Comparison of ENCODE assay signal across 10 cellular contexts in the genomic region with DNA sequence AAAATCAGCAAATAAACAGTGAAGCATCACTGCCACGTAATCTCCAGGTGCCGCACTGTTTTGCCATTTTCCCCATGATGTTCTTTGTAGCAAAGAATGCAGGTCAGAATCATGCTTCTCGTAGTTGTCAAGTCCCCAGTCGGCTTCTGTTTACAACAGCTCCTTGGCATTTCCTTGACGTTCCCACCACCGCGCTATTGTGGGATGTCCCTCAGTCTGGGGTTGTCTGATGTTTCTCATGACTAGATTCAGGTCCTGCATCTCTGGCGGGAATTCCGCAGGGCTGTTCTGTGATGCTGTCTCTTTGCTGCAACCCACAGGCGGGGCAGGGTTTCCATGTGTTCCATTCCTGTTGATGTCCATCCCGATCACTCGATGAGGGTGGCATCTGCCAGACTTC.
DNase-seq lines count a peak whose midpoint lies in the region; ATAC-seq, FAIRE-seq and TF ChIP-seq lines count a peak whose summit lies in the region.
"Had no signal": no experiment of that assay in that cellular context is flagged by ENCODE, and none has a peak within 500 bp of the region (broad histone marks: within the 10 kb centered on the region; RNA-seq: fewer than 3 reads in every experiment).

No MANE protein-coding gene starts in this region.

- H3K18ac ChIP-seq in H1 (ENCODE audit: extremely low read depth, low read length): no peak overlapping the region; the same call in 1 of the 2 replicates

- ATAC-seq in GM23338 (no peak), T-helper 17 cell (no peak)

- DNase-seq in GM23338 (ENCODE audit: low spot score): peak; percentile 21
- no peak for DNase-seq in T-helper 17 cell
- no peak for DNase-seq in H1 (ENCODE audit: low read depth in 1 of 2, low spot score in 2 of 2)
- DNase-seq in osteoblast (ENCODE audit: insufficient read length, low spot score, missing footprints): peak; percentile 45
- no peak for DNase-seq in spleen
- no peak for DNase-seq in NCI-H82 (lab: John Stamatoyannopoulos, UW)
- no peak for DNase-seq in kidney glomerular epithelial cell (lab: John Stamatoyannopoulos, UW)
- no peak for DNase-seq in GM19240 (ENCODE audit: insufficient read length, low spot score)
- DNase-seq: H7 had no signal

- H4K91ac ChIP-seq in H1 (replicated peaks; ENCODE audit: insufficient read length, low read length): no peak overlapping the region

- POLR2A ChIA-PET in H1 (lab: Charles Lee; ENCODE audit: partially characterized antibody): no interaction called here

- H3K14ac ChIP-seq in H1 (ENCODE audit: insufficient read length): no peak overlapping the region

- TF ChIP-seq POLR2A in H1 (IDR thresholded peaks at IDR 0.05; ENCODE audit: control extremely low read depth in 1 of 2, low read depth in 2 of 2, low read length in 2 of 2): no peak
- TF ChIP-seq POLR2A in spleen (IDR thresholded peaks at IDR 0.05): no peak

- H3K36me3 ChIP-seq in GM23338 (ENCODE audit: insufficient read depth) (no peaks in the 10 kb centered on the region), H1 (ENCODE audit: control insufficient read depth in 2 of 4, insufficient read depth in 4 of 4, low read length in 3 of 4) (no peaks in the 10 kb centered on the region), osteoblast (ENCODE audit: insufficient read depth, low read length) (no peaks in the 10 kb centered on the region), spleen (no peaks in the 10 kb centered on the region)

- 92% methylated on average over 12 of the region's 12 CpGs; no CpG with 5 or more reads in 1 of the 2 experiments for WGBS in H1 (ENCODE audit: extremely low coverage in 1 of 2, insufficient coverage in 1 of 2, insufficient read length in 1 of 2, insufficient replicate concordance in 2 of 2, low coverage in 1 of 2, low lambda C conversion rate in 2 of 2, missing lambda C conversion rate in 1 of 2), 2 experiments
- 79 to 94% (median 84%) methylated on average over 12 of the region's 12 CpGs for WGBS in spleen, 5 donors

- H3K23me2 ChIP-seq in H1 (ENCODE audit: low read depth, low read length): no peaks in the 10 kb centered on the region

- no peak overlapping the region for H3K27ac Mint-ChIP-seq in GM23338
- H3K27ac Mint-ChIP-seq in T-helper 17 cell: peak overlapping the region; percentile 37

- no peak overlapping the region for H3K23ac ChIP-seq in H1 (ENCODE audit: insufficient read length)

- H3F3A ChIP-seq in GM23338 (replicated peaks; ENCODE audit: low read depth): no peaks in the 10 kb centered on the region

- no peak overlapping the region for H3K27ac ChIP-seq in GM23338 (ENCODE audit: low read depth)
- H3K27ac ChIP-seq in H1 (ENCODE audit: low read depth, low read length): no peak overlapping the region
- H3K27ac ChIP-seq in osteoblast (ENCODE audit: low read depth, low read length): peak overlapping the region; percentile 4
- no peak overlapping the region for H3K27ac ChIP-seq in spleen

- H3K9ac ChIP-seq in H1 (replicated peaks in 1 of 4; ENCODE audit: extremely low read depth in 1 of 4, low read depth in 3 of 4, low read length in 3 of 4): no peak overlapping the region

- CTCF ChIA-PET in H1 (lab: Charles Lee; ENCODE audit: partially characterized antibody): interaction anchor here (1.1 to 9.5 kb wide), 20 partner anchors 12 to 361 kb away, joined by 3 to 125 read pairs (median 6); no protein-coding TSS in a partner anchor

- no peak for TF ChIP-seq CTCF in GM23338 (conservative IDR thresholded peaks at IDR 0.05; ENCODE audit: low read depth in 2 of 2)
- TF ChIP-seq CTCF in H1 (IDR thresholded peaks at IDR 0.05; ENCODE audit: control extremely low read depth in 1 of 3, insufficient read depth in 1 of 3, low read depth in 1 of 3, low read length in 3 of 3): no peak
- no peak for TF ChIP-seq CTCF in osteoblast (IDR thresholded peaks at IDR 0.05; ENCODE audit: extremely low read depth, low read depth, low read length)
- TF ChIP-seq CTCF in spleen (IDR thresholded peaks at IDR 0.05 in 8 of 11, conservative IDR thresholded peaks at IDR 0.05 in 3 of 11): no peak

- TF ChIP-seq EP300 in H1 (IDR thresholded peaks at IDR 0.05; ENCODE audit: borderline replicate concordance in 1 of 2, low read depth in 2 of 2, low read length in 2 of 2): no peak

- H3K36me3 Mint-ChIP-seq in GM23338 (ENCODE audit: low read depth) (no peaks in the 10 kb centered on the region), T-helper 17 cell (ENCODE audit: low read depth) (peaks cover 2% of the 10 kb centered on the region)
- H3K36me3 Mint-ChIP-seq: CD14-positive monocyte had no signal

- no peaks in the 10 kb centered on the region for H3K4me1 Mint-ChIP-seq in GM23338
- H3K4me1 Mint-ChIP-seq in T-helper 17 cell: peaks cover 4% of the 10 kb centered on the region

- peak overlapping the region; percentile 72; the same call in 1 of the 2 replicates for H2BK15ac ChIP-seq in H1 (ENCODE audit: low read length)

- H2AFZ ChIP-seq in GM23338 (no peak overlapping the region), H1 (ENCODE audit: low read length) (no peak overlapping the region), osteoblast (ENCODE audit: low read length) (no peak overlapping the region)

- H3K4me2 ChIP-seq in GM23338: no peak overlapping the region
- no peak overlapping the region for H3K4me2 ChIP-seq in H1 (ENCODE audit: insufficient read depth in 1 of 2, low read depth in 2 of 2, low read length in 2 of 2)
- H3K4me2 ChIP-seq in osteoblast (ENCODE audit: insufficient read depth, low read length): no peak overlapping the region

- intact Hi-C loops in spleen (cut with DNase I; ENCODE audit: low total_unique reads): loop anchor here (2.0 to 5.0 kb wide), 2 partner anchors 355 to 485 kb away; no protein-coding TSS in a partner anchor

- H3K9me3 Mint-ChIP-seq in GM23338: no peaks in the 10 kb centered on the region

- FAIRE-seq in H1 (lab: Jason Lieb, UNC): no peak

- no peak overlapping the region for H2BK5ac ChIP-seq in H1 (ENCODE audit: low read depth, low read length)

- H2AK5ac ChIP-seq in H1 (ENCODE audit: low read depth, low read length): peak overlapping the region; percentile 41; the same call in 1 of the 2 replicates

- no peak overlapping the region for H4K8ac ChIP-seq in H1 (ENCODE audit: extremely low read depth, insufficient read depth, low read length)

- no peak overlapping the region for H2BK12ac ChIP-seq in H1 (ENCODE audit: low read depth, low read length)

- H3K4me1 ChIP-seq in GM23338 (ENCODE audit: insufficient read depth) (no peaks in the 10 kb centered on the region), H1 (replicated peaks in 1 of 4; ENCODE audit: control insufficient read depth in 3 of 4, insufficient read depth in 4 of 4, low read length in 3 of 4) (peaks cover 0 to 3% (median 0%) of the 10 kb centered on the region in 4 experiments; a peak in 3 of 7 replicates), osteoblast (ENCODE audit: insufficient read depth, low read length) (peaks cover 17% of the 10 kb centered on the region), spleen (peaks cover 0 to 18% (median 2%) of the 10 kb centered on the region in 6 donors)

- H3K9me3 ChIP-seq in T-helper 17 cell (ENCODE audit: control insufficient read depth, low read length, poor library complexity, severe bottlenecking) (no peaks in the 10 kb centered on the region), H1 (ENCODE audit: insufficient read depth in 2 of 2, low read depth in 1 of 2, low read length in 1 of 2) (no peaks in the 10 kb centered on the region), osteoblast (ENCODE audit: low read depth, low read length) (no peaks in the 10 kb centered on the region), spleen (no peaks in the 10 kb centered on the region)

- no peaks in the 10 kb centered on the region for H3K9me2 ChIP-seq in GM23338 (ENCODE audit: insufficient read depth)

- H2BK20ac ChIP-seq in H1 (ENCODE audit: low read length): no peak overlapping the region; the same call in 1 of the 2 replicates

- H3K79me2 ChIP-seq in GM23338 (replicated peaks; ENCODE audit: insufficient read depth): no peaks in the 10 kb centered on the region
- no peaks in the 10 kb centered on the region for H3K79me2 ChIP-seq in H1 (ENCODE audit: control insufficient read depth in 1 of 2, insufficient read depth in 2 of 2, low read length in 2 of 2)
- peaks cover 3% of the 10 kb centered on the region for H3K79me2 ChIP-seq in osteoblast (ENCODE audit: insufficient read depth, low read length)

- no peaks in the 10 kb centered on the region for H3K79me1 ChIP-seq in H1 (ENCODE audit: low read depth, low read length)

- H3K4ac ChIP-seq in H1 (replicated peaks; ENCODE audit: insufficient read length, low read depth, low read length): no peak overlapping the region

- H4K20me1 ChIP-seq in GM23338 (replicated peaks; ENCODE audit: insufficient read depth): no peaks in the 10 kb centered on the region
- no peaks in the 10 kb centered on the region for H4K20me1 ChIP-seq in H1 (replicated peaks in 1 of 2; ENCODE audit: control insufficient read depth in 1 of 2, insufficient read depth in 2 of 2, low read length in 2 of 2)
- no peaks in the 10 kb centered on the region for H4K20me1 ChIP-seq in osteoblast (ENCODE audit: insufficient read depth, low read length)

- H3K4me3 Mint-ChIP-seq in GM23338: no peak overlapping the region
- no peak overlapping the region for H3K4me3 Mint-ChIP-seq in T-helper 17 cell
- H3K4me3 Mint-ChIP-seq: CD14-positive monocyte had no signal

- H3K56ac ChIP-seq in H1 (replicated peaks; ENCODE audit: insufficient read length, low read depth, low read length): no peak overlapping the region

- H4K5ac ChIP-seq in H1 (ENCODE audit: insufficient read length, low read depth, low read length): no peak overlapping the region

- TF ChIP-seq RAD21 in H1 (IDR thresholded peaks at IDR 0.05 in 1 of 2, conservative IDR thresholded peaks at IDR 0.05 in 1 of 2; ENCODE audit: low read depth in 2 of 2, low read length in 2 of 2): no peak

- H3K4me3 ChIP-seq in GM23338 (no peak overlapping the region), H1 (ENCODE audit: extremely low read depth in 1 of 4, insufficient read depth in 2 of 4, low read depth in 3 of 4, low read length in 4 of 4) (no peak overlapping the region), osteoblast (ENCODE audit: insufficient read depth, low read length) (no peak overlapping the region), spleen (no peak overlapping the region)

- H3K27me3 ChIP-seq in GM23338 (ENCODE audit: insufficient read depth): no peaks in the 10 kb centered on the region
- H3K27me3 ChIP-seq in H1 (replicated peaks in 1 of 4; ENCODE audit: control insufficient read depth in 3 of 4, extremely low read depth in 1 of 4, insufficient read depth in 3 of 4, low read length in 3 of 4): no peaks in the 10 kb centered on the region
- H3K27me3 ChIP-seq in osteoblast (ENCODE audit: insufficient read depth, low read length): no peaks in the 10 kb centered on the region
- H3K27me3 ChIP-seq in spleen (replicated peaks in 1 of 7): no peaks in the 10 kb centered on the region

- H3K27me3 Mint-ChIP-seq in GM23338 (ENCODE audit: insufficient read depth, low read depth, poor library complexity) (peaks cover 13% of the 10 kb centered on the region), T-helper 17 cell (peaks cover 15% of the 10 kb centered on the region)

- H2BK120ac ChIP-seq in H1 (replicated peaks; ENCODE audit: low read depth, low read length): no peak overlapping the region

TF ChIP-seq in GM23338, 12 proteins besides CTCF, POLR2A, EP300 and RAD21 (continues in another document):
- TF ChIP-seq JUNB (IDR thresholded peaks at IDR 0.05; ENCODE audit: unreplicated experiment): no peak

TF ChIP-seq in H1, 55 proteins besides CTCF, POLR2A, EP300 and RAD21:
- no peak for TF ChIP-seq HDAC2 (IDR thresholded peaks at IDR 0.05; ENCODE audit: borderline replicate concordance in 1 of 2, low read depth in 2 of 2, low read length in 2 of 2)

Comparison
In these comparisons a context has a peak if more than half of its experiments do, and no peak if none do; other contexts are left out.
1. DNase-seq: peak in GM23338 (single experiment) and osteoblast (single experiment); none in T-helper 17 cell (0 of 3), H1 (0 of 2), spleen (single experiment), NCI-H82 (single experiment), kidney glomerular epithelial cell (single experiment) and GM19240 (single experiment).